Comparison of ENCODE assay signal across 25 cellular contexts in genomic region chr6:15362274-15363160, GRCh38.
DNase-seq lines count a peak whose midpoint lies in the region; ATAC-seq, FAIRE-seq and TF ChIP-seq lines count a peak whose summit lies in the region.
"Had no signal": no experiment of that assay in that cellular context is flagged by ENCODE, and none has a peak within 500 bp of the region (broad histone marks: within the 10 kb centered on the region; RNA-seq: fewer than 3 reads in every experiment).

No MANE protein-coding gene starts in this region.

- H3K9me3 Mint-ChIP-seq in activated T-cell treated with anti-CD3 and anti-CD28 coated beads, Interleukin-2, amount 50 U/mL, for 24 hours = no peaks in the 10 kb centered on the region
- H3K9me3 Mint-ChIP-seq: activated T-cell treated with anti-CD3 and anti-CD28 coated beads, Interleukin-2, amount 50 U/mL, for 72 hours; CD8-positive, alpha-beta memory T cell; IgD-negative memory B cell had no signal

- WGBS in pancreas, 2 donors = 44 to 50% methylated on average over 9 of the region's 9 CpGs

- H3K27ac ChIP-seq in MM.1S (ENCODE audit: low read length) (no peak overlapping the region), pancreas (peak overlapping the region in 2 of 4 donors; percentile 22 to 35)
- H3K27ac ChIP-seq: dorsolateral prefrontal cortex, epithelial cell of prostate, Peyer's patch, SJCRH30, thoracic aorta, vagina had no signal

- H3K4me3 ChIP-seq in MM.1S (ENCODE audit: low read length) (no peak overlapping the region), endocrine pancreas (ENCODE audit: control insufficient read depth, insufficient read depth, low read length) (peak overlapping the region; percentile 54), pancreas (peak overlapping the region in 1 of 4 donors; percentile 6), HAP-1 (no peak overlapping the region)
- H3K4me3 ChIP-seq: dorsolateral prefrontal cortex, Peyer's patch, SJCRH30, thoracic aorta, vagina had no signal

- DNase-seq in GM12891 (ENCODE audit: insufficient read length, low spot score) (no peak), MM.1S (peak; percentile 26), pancreas (no peak), HAP-1 (ENCODE audit: low spot score in 2 of 2) (no peak)
- no peak for DNase-seq in activated T-cell treated with anti-CD3 and anti-CD28 coated beads, Interleukin-2, amount 50 U/mL, for 24 hours
- DNase-seq: activated CD4-positive, alpha-beta T cell treated with anti-CD3 and anti-CD28 coated beads for 4 hours; activated naive CD4-positive, alpha-beta T cell treated with anti-CD3 and anti-CD28 coated beads, Interleukin-2, amount 50 U/mL, for 16 hours; activated T-cell treated with anti-CD3 and anti-CD28 coated beads, Interleukin-2, amount 50 U/mL, for 72 hours; aorta; caudate nucleus; CD8-positive, alpha-beta memory T cell; dorsolateral prefrontal cortex; GF-D8; NCI-H187; Peyer's patch; stimulated activated CD4-positive, alpha-beta T cell treated with anti-CD3 and anti-CD28 coated beads, Interleukin-2, amount 100 ng/mL, for 48 hours; stimulated activated naive CD4-positive, alpha-beta T cell had no signal

- ATAC-seq in pancreas (peak; percentile 35 to 56 (median 46)), HG02884 (IDR thresholded peaks at IDR 0.05; ENCODE audit: unreplicated experiment) (no peak)

- in situ Hi-C loops in HAP-1 (cut with MboI; ENCODE audit: low sequenced_read_pairs) = no loop called here

- peaks cover 34% of the 10 kb centered on the region for H3K4me1 Mint-ChIP-seq in activated T-cell treated with anti-CD3 and anti-CD28 coated beads, Interleukin-2, amount 50 U/mL, for 24 hours (ENCODE audit: low read depth)

- no peak overlapping the region for H3K4me2 ChIP-seq in MM.1S (ENCODE audit: low read depth, low read length)

- no peaks in the 10 kb centered on the region for H3F3A ChIP-seq in MM.1S (ENCODE audit: insufficient read depth, low read length)

- H3K36me3 ChIP-seq in MM.1S (replicated peaks; ENCODE audit: insufficient read depth, low read length) = no peaks in the 10 kb centered on the region
- no peaks in the 10 kb centered on the region for H3K36me3 ChIP-seq in endocrine pancreas (ENCODE audit: control insufficient read depth, insufficient read depth, low read length)
- no peaks in the 10 kb centered on the region for H3K36me3 ChIP-seq in pancreas
- no peaks in the 10 kb centered on the region for H3K36me3 ChIP-seq in HAP-1 (replicated peaks)
- H3K36me3 ChIP-seq: Peyer's patch, SJCRH30, thoracic aorta, vagina had no signal

- no peak for TF ChIP-seq CTCF in MM.1S (IDR thresholded peaks at IDR 0.05; ENCODE audit: low read length)
- no peak for TF ChIP-seq CTCF in pancreas (IDR thresholded peaks at IDR 0.05)

- H3K79me2 ChIP-seq in MM.1S (ENCODE audit: low read length) = peaks cover 95% of the 10 kb centered on the region

- intact Hi-C loops in pancreas (cut with DNase I) = no loop called here

- FAIRE-seq in GM12891 (lab: Jason Lieb, UNC) (peak; percentile 41), pancreas (lab: Jason Lieb, UNC) (no peak)
- FAIRE-seq: H1 had no signal

- TF ChIP-seq POLR2A in GM12891 (IDR thresholded peaks at IDR 0.05; ENCODE audit: low read depth, low read length) = no peak

- no peak overlapping the region for H3K27ac Mint-ChIP-seq in activated T-cell treated with anti-CD3 and anti-CD28 coated beads, Interleukin-2, amount 50 U/mL, for 24 hours
- H3K27ac Mint-ChIP-seq: activated T-cell treated with anti-CD3 and anti-CD28 coated beads, Interleukin-2, amount 50 U/mL, for 72 hours; CD8-positive, alpha-beta memory T cell; IgD-negative memory B cell had no signal

- H3K36me3 Mint-ChIP-seq in activated T-cell treated with anti-CD3 and anti-CD28 coated beads, Interleukin-2, amount 50 U/mL, for 24 hours (ENCODE audit: low read depth) = peaks cover 36% of the 10 kb centered on the region
- H3K36me3 Mint-ChIP-seq: IgD-negative memory B cell had no signal

- H3K27me3 Mint-ChIP-seq in activated T-cell treated with anti-CD3 and anti-CD28 coated beads, Interleukin-2, amount 50 U/mL, for 24 hours = no peaks in the 10 kb centered on the region
- H3K27me3 Mint-ChIP-seq: CD8-positive, alpha-beta memory T cell; IgD-negative memory B cell had no signal

- H3K4me3 Mint-ChIP-seq in activated T-cell treated with anti-CD3 and anti-CD28 coated beads, Interleukin-2, amount 50 U/mL, for 24 hours = no peak overlapping the region
- H3K4me3 Mint-ChIP-seq: activated T-cell treated with anti-CD3 and anti-CD28 coated beads, Interleukin-2, amount 50 U/mL, for 72 hours; CD8-positive, alpha-beta memory T cell; IgD-negative memory B cell had no signal

- H3K4me1 ChIP-seq in MM.1S (ENCODE audit: low read length) = peaks cover 19% of the 10 kb centered on the region
- H3K4me1 ChIP-seq in endocrine pancreas (ENCODE audit: control insufficient read depth, insufficient read depth, low read length) = peaks cover 14% of the 10 kb centered on the region
- H3K4me1 ChIP-seq in pancreas = peaks cover 31 to 44% (median 41%) of the 10 kb centered on the region in 3 donors
- H3K4me1 ChIP-seq in HAP-1 = peaks cover 24% of the 10 kb centered on the region

- no peaks in the 10 kb centered on the region for H4K20me1 ChIP-seq in MM.1S (ENCODE audit: insufficient read depth, low read length)

- no peaks in the 10 kb centered on the region for H3K27me3 ChIP-seq in MM.1S (replicated peaks; ENCODE audit: insufficient read depth, low read length)
- H3K27me3 ChIP-seq in endocrine pancreas (ENCODE audit: control insufficient read depth, insufficient read depth, low read length) = no peaks in the 10 kb centered on the region
- H3K27me3 ChIP-seq in pancreas = no peaks in the 10 kb centered on the region
- H3K27me3 ChIP-seq in HAP-1 (ENCODE audit: low read depth) = no peaks in the 10 kb centered on the region
- H3K27me3 ChIP-seq: dorsolateral prefrontal cortex, Peyer's patch, SJCRH30, vagina had no signal

- H2AFZ ChIP-seq in MM.1S (ENCODE audit: low read length) = no peak overlapping the region

- H3K9ac ChIP-seq in MM.1S (ENCODE audit: low read length) (no peak overlapping the region), endocrine pancreas (ENCODE audit: control insufficient read depth, insufficient read depth, low read length) (no peak overlapping the region)

- no peaks in the 10 kb centered on the region for H3K9me3 ChIP-seq in MM.1S (replicated peaks; ENCODE audit: insufficient read depth, low read length)
- H3K9me3 ChIP-seq in endocrine pancreas (ENCODE audit: control insufficient read depth, low read length) = no peaks in the 10 kb centered on the region
- H3K9me3 ChIP-seq in pancreas = no peaks in the 10 kb centered on the region
- no peaks in the 10 kb centered on the region for H3K9me3 ChIP-seq in HAP-1
- H3K9me3 ChIP-seq: Peyer's patch, SJCRH30, thoracic aorta, vagina had no signal

- H3K9me2 ChIP-seq in MM.1S (replicated peaks; ENCODE audit: insufficient read depth, low read length) = no peaks in the 10 kb centered on the region

TF ChIP-seq in GM12891, 5 proteins besides CTCF, POLR2A, EP300 and RAD21:
- no peak for TF ChIP-seq POLR2AphosphoS5 (IDR thresholded peaks at IDR 0.05; ENCODE audit: low read depth, low read length)
- 0 out of 2 replicates have a peak, but pooled peaks have one; percentile 11 for TF ChIP-seq SPI1 (IDR thresholded peaks at IDR 0.05; ENCODE audit: low read depth, low read length)
TF ChIP-seq in GM12891: peak in this region for 1.
